In genomic region chr9:88106492-88106891, GRCh38 we compare ENCODE assay signal across 9 cellular contexts. TPM values are rescaled to one million over a fixed set of nuclear protein-coding genes. Genes with fewer than 3 reads are reported as not detected.
A peak's percentile ranks its signal among the peaks of the same experiment; 100 is the strongest.
DNase-seq lines count a peak whose midpoint lies in the region; ATAC-seq, FAIRE-seq and TF ChIP-seq lines count a peak whose summit lies in the region.
"Had no signal": no experiment of that assay in that cellular context is flagged by ENCODE, and none has a peak within 500 bp of the region (broad histone marks: within the 10 kb centered on the region; RNA-seq: fewer than 3 reads in every experiment).

No MANE protein-coding gene starts in this region.

- no peaks in the 10 kb centered on the region for H3K9me3 Mint-ChIP-seq in activated naive CD4-positive, alpha-beta T cell treated with anti-CD3 and anti-CD28 coated beads for 36 hours
- H3K9me3 Mint-ChIP-seq: central memory CD8-positive, alpha-beta T cell had no signal

- H3K4me1 ChIP-seq in HEK293 (ENCODE audit: control insufficient read depth, insufficient read depth, low read length), result no peaks in the 10 kb centered on the region
- no peaks in the 10 kb centered on the region for H3K4me1 ChIP-seq in upper lobe of right lung

- intact Hi-C loops in activated naive CD4-positive, alpha-beta T cell treated with anti-CD3 and anti-CD28 coated beads for 36 hours (cut with micrococcal nuclease), result loop anchor here (1.0 to 10.0 kb wide), 3 partner anchors 68 to 472 kb away; partner anchors contain the start of gene SPIN1
- intact Hi-C loops in upper lobe of right lung (cut with DNase I), result no loop called here

- H3K4me3 ChIP-seq in AG09309 (ENCODE audit: control insufficient read depth, low read depth, low read length), result no peak overlapping the region
- H3K4me3 ChIP-seq in HEK293 (ENCODE audit: low read depth, low read length), result no peak overlapping the region
- H3K4me3 ChIP-seq in upper lobe of right lung, result no peak overlapping the region

- ATAC-seq in upper lobe of right lung (peak; percentile 80), GM18861 (IDR thresholded peaks at IDR 0.05; ENCODE audit: unreplicated experiment) (no peak), HG03442 (IDR thresholded peaks at IDR 0.05; ENCODE audit: unreplicated experiment) (no peak)

- TF ChIP-seq CTCF in AG09309 (IDR thresholded peaks at IDR 0.05; ENCODE audit: control insufficient read depth, insufficient read depth, low read depth, low read length, missing control alignments) (peak; percentile 70), HEK293 (tag by site-specific recombination; IDR thresholded peaks at IDR 0.05) (no peak; the same call in 1 of the 2 replicates), upper lobe of right lung (IDR thresholded peaks at IDR 0.05) (peak; percentile 53)

- peaks cover 28% of the 10 kb centered on the region for H3K27me3 Mint-ChIP-seq in activated naive CD4-positive, alpha-beta T cell treated with anti-CD3 and anti-CD28 coated beads for 36 hours (ENCODE audit: low read depth)

- H3K36me3 ChIP-seq in HEK293 (ENCODE audit: control insufficient read depth in 2 of 2, insufficient read depth in 1 of 2, low read length in 2 of 2) (no peaks in the 10 kb centered on the region), upper lobe of right lung (no peaks in the 10 kb centered on the region)

- no peaks in the 10 kb centered on the region for H3K9me3 ChIP-seq in HEK293 (ENCODE audit: control insufficient read depth, insufficient read depth, low read depth, low read length)
- no peaks in the 10 kb centered on the region for H3K9me3 ChIP-seq in upper lobe of right lung

- H3K27ac ChIP-seq in HEK293 (ENCODE audit: extremely low read depth, low read depth, low read length) (no peak overlapping the region), upper lobe of right lung (no peak overlapping the region)

- DNase-seq in AG09309 (ENCODE audit: low read depth) (peak; percentile 31), upper lobe of right lung (no peak), NCI-H2107 (lab: John Stamatoyannopoulos, UW) (no peak)
- peak; percentile 34 for DNase-seq in activated naive CD4-positive, alpha-beta T cell treated with anti-CD3 and anti-CD28 coated beads for 36 hours

- CTCF ChIA-PET in HEK293 (lab: Yijun Ruan, JAX), result interaction anchor here (0.7 to 1.0 kb wide), 5 partner anchors 9 to 473 kb away, joined by 3 to 6 read pairs (median 3); no protein-coding TSS in a partner anchor
- CTCF ChIA-PET in activated naive CD4-positive, alpha-beta T cell treated with anti-CD3 and anti-CD28 coated beads for 36 hours (lab: Charles Lee), result no interaction called here

- POLR2A ChIA-PET in HEK293 (lab: Yijun Ruan, JAX), result no interaction called here

- H3K4me1 Mint-ChIP-seq in activated naive CD4-positive, alpha-beta T cell treated with anti-CD3 and anti-CD28 coated beads for 36 hours (ENCODE audit: low read depth), result no peaks in the 10 kb centered on the region

- H3K27ac Mint-ChIP-seq in activated naive CD4-positive, alpha-beta T cell treated with anti-CD3 and anti-CD28 coated beads for 36 hours, result no peak overlapping the region

- H3K36me3 Mint-ChIP-seq in activated naive CD4-positive, alpha-beta T cell treated with anti-CD3 and anti-CD28 coated beads for 36 hours (ENCODE audit: low read depth), result no peaks in the 10 kb centered on the region

- peak; percentile 83 for FAIRE-seq in islet of Langerhans (lab: Jason Lieb, UNC)

- no peak overlapping the region for H3K4me3 Mint-ChIP-seq in activated naive CD4-positive, alpha-beta T cell treated with anti-CD3 and anti-CD28 coated beads for 36 hours
- H3K4me3 Mint-ChIP-seq: central memory CD8-positive, alpha-beta T cell had no signal

- no peaks in the 10 kb centered on the region for H3K27me3 ChIP-seq in upper lobe of right lung

TF ChIP-seq in HEK293, 187 proteins besides CTCF, POLR2A, EP300 and RAD21:
- TF ChIP-seq ZNF654 (tag by site-specific recombination; IDR thresholded peaks at IDR 0.05; ENCODE audit: low read depth) (peak; percentile 22; the same call in 1 of the 2 replicates), ZNF558 (tag by site-specific recombination; IDR thresholded peaks at IDR 0.05) (no peak)

RNA-seq across cellular contexts. Expression of gene SPATA31C2, which starts 31.8 kb away (rescaled TPM):
- total RNA-seq in activated naive CD4-positive, alpha-beta T cell treated with anti-CD3 and anti-CD28 coated beads for 36 hours, result not detected
- not detected for total RNA-seq in upper lobe of right lung

Comparison
In these comparisons a context has a peak if more than half of its experiments do, and no peak if none do; other contexts are left out.
1. DNase-seq: peak in AG09309 (single experiment) and activated naive CD4-positive, alpha-beta T cell treated with anti-CD3 and anti-CD28 coated beads for 36 hours (single experiment); none in upper lobe of right lung (single experiment) and NCI-H2107 (single experiment).